ENCODE assay signal across 8 cellular contexts in genomic region chr2:201781583-201782051, GRCh38. TPM values are rescaled to one million over a fixed set of nuclear protein-coding genes. Genes with fewer than 3 reads are reported as not detected.
A peak's percentile ranks its signal among the peaks of the same experiment; 100 is the strongest.
DNase-seq lines count a peak whose midpoint lies in the region; ATAC-seq and TF ChIP-seq lines count a peak whose summit lies in the region.

No MANE protein-coding gene starts in this region.

- TF ChIP-seq CTCF in glutamatergic neuron (IDR thresholded peaks at IDR 0.05; ENCODE audit: partially characterized antibody, unreplicated experiment): no peak

- H3K36me3 Mint-ChIP-seq in activated T-helper 1 cell treated with anti-CD3 and anti-CD28 coated beads, Interleukin-12 subunit alpha, Interleukin-12 subunit beta, Interleukin-2, Interleukin-4 antibody, amounts not matched to agents 30 ng/mL and 10 ng/mL and 1 ng/mL, durations not matched to agents 14 hours and 24 hours and 36 hours (ENCODE audit: low read depth): no peaks in the 10 kb centered on the region
- H3K36me3 Mint-ChIP-seq in glutamatergic neuron (ENCODE audit: unreplicated experiment): no peaks in the 10 kb centered on the region

- H3K9me3 Mint-ChIP-seq in activated T-helper 1 cell treated with anti-CD3 and anti-CD28 coated beads, Interleukin-12 subunit alpha, Interleukin-12 subunit beta, Interleukin-2, Interleukin-4 antibody, amounts not matched to agents 30 ng/mL and 10 ng/mL and 1 ng/mL, durations not matched to agents 14 hours and 24 hours and 36 hours: no peaks in the 10 kb centered on the region
- H3K9me3 Mint-ChIP-seq in glutamatergic neuron (ENCODE audit: unreplicated experiment): peaks cover 6% of the 10 kb centered on the region

- no peak overlapping the region for H2BK5ac ChIP-seq in trophoblast cell (ENCODE audit: low read depth, low read length, poor library complexity)

- H3K4me1 ChIP-seq in HUES64 (ENCODE audit: insufficient read depth, low read length) (peaks cover 31% of the 10 kb centered on the region), trophoblast cell (ENCODE audit: control insufficient read depth in 1 of 2, insufficient read depth in 2 of 2, low read length in 2 of 2) (peaks cover 0 to 4% of the 10 kb centered on the region in 2 experiments)

- intact Hi-C loops in activated T-helper 1 cell treated with anti-CD3 and anti-CD28 coated beads, Interleukin-12 subunit alpha, Interleukin-12 subunit beta, Interleukin-2, Interleukin-4 antibody, amounts not matched to agents 30 ng/mL and 10 ng/mL and 1 ng/mL, durations not matched to agents 14 hours and 24 hours and 36 hours (cut with micrococcal nuclease): loop anchor here (1.0 to 5.0 kb wide), 14 partner anchors 139 to 1931 kb away; partner anchors contain the start of genes BMPR2, C2orf69, CARF and CASP10

- no peak overlapping the region for H3K4ac ChIP-seq in trophoblast cell (ENCODE audit: low read depth, low read length)

- H3K4me2 ChIP-seq in trophoblast cell (ENCODE audit: low read length): peak overlapping the region; percentile 90

- H3K4me1 Mint-ChIP-seq in activated T-helper 1 cell treated with anti-CD3 and anti-CD28 coated beads, Interleukin-12 subunit alpha, Interleukin-12 subunit beta, Interleukin-2, Interleukin-4 antibody, amounts not matched to agents 30 ng/mL and 10 ng/mL and 1 ng/mL, durations not matched to agents 14 hours and 24 hours and 36 hours (ENCODE audit: low read depth): peaks cover 31% of the 10 kb centered on the region
- H3K4me1 Mint-ChIP-seq in glutamatergic neuron (ENCODE audit: low read depth, unreplicated experiment): peaks cover 20% of the 10 kb centered on the region

- peaks cover 24% of the 10 kb centered on the region for H3K27me3 Mint-ChIP-seq in activated T-helper 1 cell treated with anti-CD3 and anti-CD28 coated beads, Interleukin-12 subunit alpha, Interleukin-12 subunit beta, Interleukin-2, Interleukin-4 antibody, amounts not matched to agents 30 ng/mL and 10 ng/mL and 1 ng/mL, durations not matched to agents 14 hours and 24 hours and 36 hours (ENCODE audit: insufficient read depth)
- peaks cover 7% of the 10 kb centered on the region for H3K27me3 Mint-ChIP-seq in glutamatergic neuron (ENCODE audit: unreplicated experiment)

- no peak overlapping the region for H3K18ac ChIP-seq in trophoblast cell (ENCODE audit: low read length)

- peak overlapping the region; percentile 88 for H3K9ac ChIP-seq in HUES64 (ENCODE audit: low read depth, low read length)
- peak overlapping the region; percentile 11 for H3K9ac ChIP-seq in trophoblast cell (ENCODE audit: low read length)

- H2BK120ac ChIP-seq in trophoblast cell (ENCODE audit: insufficient read depth, low read length, poor library complexity): no peak overlapping the region

- no peak overlapping the region for H3K23ac ChIP-seq in trophoblast cell (ENCODE audit: low read length)

- H3K27me3 ChIP-seq in HUES64 (ENCODE audit: insufficient read depth, low read length) (no peaks in the 10 kb centered on the region), trophoblast cell (ENCODE audit: insufficient read depth, low read length) (no peaks in the 10 kb centered on the region)

- WGBS in HUES64: 61% methylated on average over 13 of the region's 13 CpGs
- whole genome bisulfite sequencing in trophoblast cell (ENCODE audit: extremely low coverage, insufficient coverage, insufficient read length): no CpG with 5 or more reads among the region's 13 CpGs

- peak overlapping the region; percentile 90 for H3K27ac ChIP-seq in HUES64 (ENCODE audit: low read depth, low read length)
- H3K27ac ChIP-seq in trophoblast cell (ENCODE audit: low read depth, low read length): no peak overlapping the region

- H2AK5ac ChIP-seq in trophoblast cell (ENCODE audit: low read length): no peak overlapping the region

- peak overlapping the region; percentile 4 for H4K12ac ChIP-seq in trophoblast cell (ENCODE audit: low read depth, low read length)

- no peak for ATAC-seq in HG02588 (IDR thresholded peaks at IDR 0.05; ENCODE audit: unreplicated experiment)

- H2AFZ ChIP-seq in trophoblast cell (ENCODE audit: insufficient read depth, low read length, poor library complexity): peak overlapping the region; percentile 75

- H3K36me3 ChIP-seq in HUES64 (ENCODE audit: insufficient read depth, low read length): no peaks in the 10 kb centered on the region
- H3K36me3 ChIP-seq in trophoblast cell (ENCODE audit: control insufficient read depth in 1 of 2, insufficient read depth in 2 of 2, low read length in 2 of 2): no peaks in the 10 kb centered on the region

- peak overlapping the region; percentile 92 for H3K27ac Mint-ChIP-seq in activated T-helper 1 cell treated with anti-CD3 and anti-CD28 coated beads, Interleukin-12 subunit alpha, Interleukin-12 subunit beta, Interleukin-2, Interleukin-4 antibody, amounts not matched to agents 30 ng/mL and 10 ng/mL and 1 ng/mL, durations not matched to agents 14 hours and 24 hours and 36 hours
- H3K27ac Mint-ChIP-seq in glutamatergic neuron (ENCODE audit: unreplicated experiment): peak overlapping the region; percentile 82

- H4K91ac ChIP-seq in trophoblast cell (ENCODE audit: low read depth, low read length): peak overlapping the region; percentile 21

- H3K4me3 ChIP-seq in HUES64 (ENCODE audit: low read length) (peak overlapping the region; percentile 84), trophoblast cell (ENCODE audit: low read depth, low read length) (peak overlapping the region; percentile 87)

- DNase-seq in DMS153 treated with DMSO at 0.1 percent for 48 hours (lab: John Stamatoyannopoulos, UW; ENCODE audit: unreplicated experiment) (peak; percentile 22), DMS153 (lab: John Stamatoyannopoulos, UW) (no peak), glutamatergic neuron (no peak), trophoblast cell (peak in 1 of 2 donors; percentile 22), RPMI8226 (no peak)
- DNase-seq in activated T-helper 1 cell treated with anti-CD3 and anti-CD28 coated beads, Interleukin-12 subunit alpha, Interleukin-12 subunit beta, Interleukin-2, Interleukin-4 antibody, amounts not matched to agents 30 ng/mL and 10 ng/mL and 1 ng/mL, durations not matched to agents 14 hours and 24 hours and 36 hours (ENCODE audit: low spot score): no peak

- H3K4me3 Mint-ChIP-seq in activated T-helper 1 cell treated with anti-CD3 and anti-CD28 coated beads, Interleukin-12 subunit alpha, Interleukin-12 subunit beta, Interleukin-2, Interleukin-4 antibody, amounts not matched to agents 30 ng/mL and 10 ng/mL and 1 ng/mL, durations not matched to agents 14 hours and 24 hours and 36 hours: peak overlapping the region; percentile 95
- H3K4me3 Mint-ChIP-seq in glutamatergic neuron (ENCODE audit: unreplicated experiment): peak overlapping the region; percentile 99

- H3K79me1 ChIP-seq in trophoblast cell (ENCODE audit: low read length): peaks cover 7% of the 10 kb centered on the region

- H2BK12ac ChIP-seq in trophoblast cell (ENCODE audit: low read length): no peak overlapping the region

- H3K9me3 ChIP-seq in HUES64 (ENCODE audit: insufficient read depth, low read depth, low read length) (no peaks in the 10 kb centered on the region), trophoblast cell (ENCODE audit: insufficient read depth, low read depth, low read length) (no peaks in the 10 kb centered on the region)

- no peak overlapping the region for H3K14ac ChIP-seq in trophoblast cell (ENCODE audit: low read length)

- H4K8ac ChIP-seq in trophoblast cell (ENCODE audit: low read depth, low read length): peak overlapping the region; percentile 95

- H3K79me2 ChIP-seq in trophoblast cell (ENCODE audit: control insufficient read depth, insufficient read depth, low read length, poor library complexity): peaks cover 5% of the 10 kb centered on the region

RNA-seq across cellular contexts. Expression of gene ALS2, which starts 0.9 kb away (rescaled TPM):
- polyA plus RNA-seq in HUES64 (2013, experiment 1 of 2): 18.6 TPM
- 21.7 TPM for polyA plus RNA-seq in HUES64 (2013, experiment 2 of 2)
- total RNA-seq in activated T-helper 1 cell treated with anti-CD3 and anti-CD28 coated beads, Interleukin-12 subunit alpha, Interleukin-12 subunit beta, Interleukin-2, Interleukin-4 antibody, amounts not matched to agents 30 ng/mL and 10 ng/mL and 1 ng/mL, durations not matched to agents 14 hours and 24 hours and 36 hours: 11.7 and 12.7 TPM in 2 replicates
- total RNA-seq in glutamatergic neuron (ENCODE audit: unreplicated experiment): 44.0 TPM
- 15.9 and 16.9 TPM in 2 replicates for polyA plus RNA-seq in trophoblast cell (2013)

RNA-seq across cellular contexts. Expression of gene CDK15, which starts 24.7 kb away (rescaled TPM):
- polyA plus RNA-seq in HUES64 (2013, experiment 1 of 2): not detected
- 0.51 TPM for polyA plus RNA-seq in HUES64 (2013, experiment 2 of 2)
- not detected in 2 replicates for total RNA-seq in activated T-helper 1 cell treated with anti-CD3 and anti-CD28 coated beads, Interleukin-12 subunit alpha, Interleukin-12 subunit beta, Interleukin-2, Interleukin-4 antibody, amounts not matched to agents 30 ng/mL and 10 ng/mL and 1 ng/mL, durations not matched to agents 14 hours and 24 hours and 36 hours
- 0.61 TPM for total RNA-seq in glutamatergic neuron (ENCODE audit: unreplicated experiment)
- polyA plus RNA-seq in trophoblast cell (2013): 0.01 and 0.03 TPM in 2 replicates
